ENCODE assay signal across 8 cellular contexts in genomic region chr16:81778861-81779539, GRCh38. TPM values are rescaled to one million over a fixed set of nuclear protein-coding genes. Genes with fewer than 3 reads are reported as not detected.
DNase-seq lines count a peak whose midpoint lies in the region; ATAC-seq and TF ChIP-seq lines count a peak whose summit lies in the region.

Gene PLCG2 (plus strand): TSS chr16:81779291. CDS start chr16:81785990, 6,699 bp downstream.

- no peaks in the 10 kb centered on the region for H3K9me3 ChIP-seq in NT2/D1 (ENCODE audit: insufficient read depth, low read length)
- no peaks in the 10 kb centered on the region for H3K9me3 ChIP-seq in neural cell (ENCODE audit: low read length)

- no peaks in the 10 kb centered on the region for H3K9me2 ChIP-seq in neural cell (ENCODE audit: insufficient read depth, low read length)

- no peaks in the 10 kb centered on the region for H3F3A ChIP-seq in neural cell (ENCODE audit: insufficient read depth, low read length, poor library complexity, severe bottlenecking)

- no peak within 1 kb of the TSS for H3K27ac ChIP-seq in neural cell (ENCODE audit: low read length)

- no peaks in the 10 kb centered on the region for H3K79me2 ChIP-seq in neural cell (replicated peaks; ENCODE audit: insufficient read depth, low read length)

- H2AFZ ChIP-seq in neural cell (ENCODE audit: low read depth, low read length), result no peak within 1 kb of the TSS

- peaks cover 3% of the 10 kb centered on the region for H3K4me1 ChIP-seq in NT2/D1 (ENCODE audit: insufficient read depth, insufficient read length)

- H3K27me3 ChIP-seq in NT2/D1 (ENCODE audit: insufficient read depth, insufficient read length) (peaks cover 33% of the 10 kb centered on the region), neural cell (ENCODE audit: insufficient read depth, low read depth, low read length) (peaks cover 37% of the 10 kb centered on the region)

- H3K36me3 ChIP-seq in NT2/D1 (ENCODE audit: insufficient read depth, insufficient read length, low read length) (no peaks in the 10 kb centered on the region), neural cell (ENCODE audit: insufficient read depth, low read length) (no peaks in the 10 kb centered on the region)

- H4K20me1 ChIP-seq in neural cell (ENCODE audit: insufficient read depth), result no peaks in the 10 kb centered on the region

- no peak within 1 kb of the TSS for H3K4me2 ChIP-seq in neural cell (ENCODE audit: low read length)

- DNase-seq in AG10803 (ENCODE audit: low read depth) (no peak), NT2/D1 (ENCODE audit: low read depth, low spot score) (peak; percentile 35), activated T-cell treated with anti-CD3 and anti-CD28 coated beads for 48 hours (ENCODE audit: low read depth) (peak; percentile 80), fibroblast of mammary gland (ENCODE audit: low read depth) (peak; percentile 5)

- peak; percentile 79 for ATAC-seq in GM18907 (IDR thresholded peaks at IDR 0.05; ENCODE audit: unreplicated experiment)
- ATAC-seq in HG03095 (IDR thresholded peaks at IDR 0.05; ENCODE audit: unreplicated experiment), result peak; percentile 77

- H3K4me3 ChIP-seq in AG10803 (ENCODE audit: low read length) (peak within 1 kb of the TSS; percentile 37), NT2/D1 (ENCODE audit: insufficient read length, low read depth) (peak within 1 kb of the TSS; percentile 79), fibroblast of mammary gland (ENCODE audit: control insufficient read depth, low read depth, low read length) (peak within 1 kb of the TSS; percentile 12), neural cell (ENCODE audit: low read length) (peak within 1 kb of the TSS; percentile 60)

- TF ChIP-seq CTCF in AG10803 (conservative IDR thresholded peaks at IDR 0.05; ENCODE audit: low read length), result no peak
- no peak for TF ChIP-seq CTCF in fibroblast of mammary gland (conservative IDR thresholded peaks at IDR 0.05; ENCODE audit: control insufficient read depth, insufficient read depth, low read depth, low read length)
- no peak for TF ChIP-seq CTCF in neural cell (IDR thresholded peaks at IDR 0.05; ENCODE audit: poor library complexity, severe bottlenecking)
- TF ChIP-seq CTCF in subcutaneous adipose tissue (IDR thresholded peaks at IDR 0.05; ENCODE audit: low read depth), result no peak

- TF ChIP-seq RAD21 in neural cell (conservative IDR thresholded peaks at IDR 0.05), result no peak

- no peak for TF ChIP-seq EP300 in neural cell (conservative IDR thresholded peaks at IDR 0.05; ENCODE audit: poor library complexity, severe bottlenecking)

- H3K9ac ChIP-seq in NT2/D1 (ENCODE audit: insufficient read length, low read depth) (peak within 1 kb of the TSS; percentile 89), neural cell (ENCODE audit: low read length) (no peak within 1 kb of the TSS)

TF ChIP-seq in neural cell, 6 proteins besides CTCF, POLR2A, EP300 and RAD21:
- no peak for TF ChIP-seq REST (IDR thresholded peaks at IDR 0.05; ENCODE audit: borderline replicate concordance)
- TF ChIP-seq POLR2AphosphoS5 (IDR thresholded peaks at IDR 0.05), result no peak
- no peak for TF ChIP-seq SMC3 (conservative IDR thresholded peaks at IDR 0.05; ENCODE audit: poor library complexity)
- TF ChIP-seq MXI1 (conservative IDR thresholded peaks at IDR 0.05; ENCODE audit: poor library complexity, severe bottlenecking), result no peak
- no peak for TF ChIP-seq EZH2 (IDR thresholded peaks at IDR 0.05; ENCODE audit: borderline replicate concordance, insufficient read depth, low read length, poor library complexity, severe bottlenecking)
- TF ChIP-seq TAF1 (IDR thresholded peaks at IDR 0.05; ENCODE audit: low read depth), result no peak

RNA-seq across cellular contexts. Expression of gene PLCG2, which starts in this region (rescaled TPM):
- polyA plus RNA-seq in neural cell, result 0.08 TPM in 1 of 2 replicates, not detected in the other
- 0.12 TPM in 1 of 2 replicates, not detected in the other for polyA minus RNA-seq in neural cell
- total RNA-seq in subcutaneous adipose tissue, result 10 to 100 TPM; 19.8 to 34.9 (median 23.8) TPM

Comparison
In these comparisons a context has a peak if more than half of its experiments do, and no peak if none do; other contexts are left out.
1. H3K4me3 ChIP-seq: peak in every context shown above with its lines; median percentile 79 in NT2/D1; 60 in neural cell; 37 in AG10803; 12 in fibroblast of mammary gland.